Comparison of ENCODE assay signal across 8 cellular contexts in genomic region chr12:92065664-92066063, GRCh38.
DNase-seq lines count a peak whose midpoint lies in the region; ATAC-seq, FAIRE-seq and TF ChIP-seq lines count a peak whose summit lies in the region.
"Had no signal": no experiment of that assay in that cellular context is flagged by ENCODE, and none has a peak within 500 bp of the region (broad histone marks: within the 10 kb centered on the region; RNA-seq: fewer than 3 reads in every experiment).

No MANE protein-coding gene starts in this region.

- H3K9me3 ChIP-seq in T-helper 17 cell (ENCODE audit: control insufficient read depth, low read length, poor library complexity, severe bottlenecking) (no peaks in the 10 kb centered on the region), pancreas (no peaks in the 10 kb centered on the region)
- H3K9me3 ChIP-seq: vagina had no signal

- no peaks in the 10 kb centered on the region for H3K36me3 Mint-ChIP-seq in T-helper 17 cell (ENCODE audit: low read depth)

- WGBS in pancreas, 2 donors: 49 to 53% methylated on average over 2 of the region's 2 CpGs

- no peak overlapping the region for H3K4me3 Mint-ChIP-seq in T-helper 17 cell

- H3K27ac Mint-ChIP-seq in T-helper 17 cell: peak overlapping the region; percentile 91

- H3K4me1 Mint-ChIP-seq in T-helper 17 cell: peaks cover 21% of the 10 kb centered on the region

- peaks cover 54 to 66% (median 60%) of the 10 kb centered on the region in 3 donors for H3K4me1 ChIP-seq in pancreas

- no peak overlapping the region for H3K4me3 ChIP-seq in pancreas
- H3K4me3 ChIP-seq: vagina had no signal

- no peaks in the 10 kb centered on the region for H3K27me3 ChIP-seq in pancreas
- H3K27me3 ChIP-seq: vagina had no signal

- H3K36me3 ChIP-seq in pancreas: no peaks in the 10 kb centered on the region
- H3K36me3 ChIP-seq: vagina had no signal

- intact Hi-C loops in pancreas (cut with DNase I): no loop called here

- H3K27ac ChIP-seq in pancreas: peak overlapping the region in 3 of 4 donors; percentile 63 to 84 (median 82)
- H3K27ac ChIP-seq: vagina had no signal

- peak; percentile 35 for ATAC-seq in GM21723 (IDR thresholded peaks at IDR 0.05; ENCODE audit: unreplicated experiment)
- peak; percentile 12 for ATAC-seq in T-helper 17 cell
- ATAC-seq in pancreas: no peak
- no peak for ATAC-seq in HG02970 (IDR thresholded peaks at IDR 0.05; ENCODE audit: low FRiP score, unreplicated experiment)

- peak; percentile 49 for FAIRE-seq in GM18507 (lab: Jason Lieb, UNC)
- FAIRE-seq in pancreas (lab: Jason Lieb, UNC): no peak

- TF ChIP-seq CTCF in pancreas (IDR thresholded peaks at IDR 0.05): no peak

- H3K27me3 Mint-ChIP-seq in T-helper 17 cell: no peaks in the 10 kb centered on the region

- DNase-seq in GM18507 (ENCODE audit: extremely low spot score, insufficient read length, low read depth) (no peak), T-helper 17 cell (no peak), pancreas (no peak), NCI-H1417 treated with DMSO at 0.1 percent for 48 hours (lab: John Stamatoyannopoulos, UW) (no peak)
- DNase-seq in stimulated activated CD4-positive, alpha-beta T cell treated with anti-CD3 and anti-CD28 coated beads, Interleukin-15, amount 100 ng/mL, for 24 hours: no peak

Comparison
In these comparisons a context has a peak if more than half of its experiments do, and no peak if none do; other contexts are left out.
1. ATAC-seq: peak in GM21723 (single experiment) and T-helper 17 cell (single experiment); none in pancreas (0 of 4) and HG02970 (single experiment).